ENCODE assay signal across 8 cellular contexts in the genomic region with DNA sequence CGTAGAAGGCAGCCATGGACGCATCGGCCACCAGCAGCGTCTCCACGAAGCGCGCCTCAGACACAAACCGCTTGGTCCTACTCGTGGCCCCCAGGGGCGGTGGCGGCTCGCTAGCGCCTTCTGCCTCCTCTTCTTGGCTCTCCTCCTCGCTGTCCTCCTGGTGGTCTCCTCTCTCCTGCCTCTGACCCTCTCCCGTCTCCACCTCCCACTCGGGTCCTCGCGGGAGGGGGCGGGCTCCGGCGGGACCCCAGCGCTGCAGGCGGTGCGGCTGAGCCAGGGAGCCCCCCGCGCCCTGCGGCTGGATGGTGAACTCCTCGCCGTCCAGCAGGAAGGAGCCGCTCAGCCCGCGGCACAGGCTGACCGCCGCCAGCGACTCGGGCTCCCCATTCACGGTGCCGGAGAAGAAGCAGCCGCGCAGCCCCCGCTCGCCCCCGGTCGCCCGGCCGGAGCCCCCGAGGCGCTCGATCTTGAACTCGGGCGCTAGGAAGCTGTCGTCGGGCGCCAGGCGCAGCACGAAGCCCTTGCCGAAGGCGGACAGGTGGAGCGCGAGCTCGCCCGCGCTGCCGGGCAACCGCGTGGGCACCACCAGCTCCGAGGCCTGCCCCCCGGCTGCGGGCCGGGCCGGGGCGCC. TPM values are rescaled to one million over a fixed set of nuclear protein-coding genes. Genes with fewer than 3 reads are reported as not detected.
DNase-seq lines count a peak whose midpoint lies in the region; ATAC-seq and TF ChIP-seq lines count a peak whose summit lies in the region.

No MANE protein-coding gene starts in this region.

- H2AK5ac ChIP-seq in mesenchymal stem cell (ENCODE audit: low read length, severe bottlenecking), result no peak overlapping the region

- H3K23ac ChIP-seq in mesenchymal stem cell (ENCODE audit: low read length in 2 of 2), result peak overlapping the region in 1 of 2 experiments; percentile 78

- no peak overlapping the region for H2BK120ac ChIP-seq in mesenchymal stem cell (ENCODE audit: low read depth, low read length)

- H2BK12ac ChIP-seq in mesenchymal stem cell (ENCODE audit: low read length in 2 of 2), result peak overlapping the region in 1 of 2 experiments; percentile 34

- H3K9me3 ChIP-seq in mesenchymal stem cell (ENCODE audit: control insufficient read depth, low read length) (no peaks in the 10 kb centered on the region), upper lobe of right lung (no peaks in the 10 kb centered on the region), T-helper 17 cell (ENCODE audit: control insufficient read depth, low read length, poor library complexity, severe bottlenecking) (no peaks in the 10 kb centered on the region)

- DNase-seq in activated T-cell treated with anti-CD3 and anti-CD28 coated beads, Interleukin-2, amount 50 U/mL, for 4 hours, result no peak
- no peak for DNase-seq in activated T-cell treated with anti-CD3 and anti-CD28 coated beads, Interleukin-2, amount 50 U/mL, for 1 hour
- no peak for DNase-seq in chondrocyte (ENCODE audit: low spot score)
- no peak for DNase-seq in mesenchymal stem cell
- no peak for DNase-seq in upper lobe of right lung
- no peak for DNase-seq in NCI-H1694 treated with DMSO at 0.1 percent for 48 hours (lab: John Stamatoyannopoulos, UW)
- no peak for DNase-seq in NCI-H510A (lab: John Stamatoyannopoulos, UW)
- DNase-seq in T-helper 17 cell, result no peak

- H3K9me3 Mint-ChIP-seq in activated T-cell treated with anti-CD3 and anti-CD28 coated beads, Interleukin-2, amount 50 U/mL, for 4 hours, result no peaks in the 10 kb centered on the region
- no peaks in the 10 kb centered on the region for H3K9me3 Mint-ChIP-seq in chondrocyte (ENCODE audit: low read depth)

- H3K4me3 ChIP-seq in mesenchymal stem cell (ENCODE audit: insufficient read depth in 1 of 2, low read depth in 1 of 2, low read length in 2 of 2), result peak overlapping the region; percentile 38 to 69
- peak overlapping the region; percentile 49 for H3K4me3 ChIP-seq in upper lobe of right lung

- H3K27me3 ChIP-seq in mesenchymal stem cell (ENCODE audit: control insufficient read depth in 1 of 2, insufficient read depth in 1 of 2, low read length in 2 of 2) (peaks cover 50 to 72% of the 10 kb centered on the region in 2 experiments), upper lobe of right lung (peaks cover 29% of the 10 kb centered on the region)

- H3K27ac Mint-ChIP-seq in chondrocyte (ENCODE audit: unreplicated experiment) (no peak overlapping the region), T-helper 17 cell (no peak overlapping the region)

- peak overlapping the region in 1 of 2 experiments; percentile 72 for H3K14ac ChIP-seq in mesenchymal stem cell (ENCODE audit: low read length in 2 of 2)

- no peaks in the 10 kb centered on the region for H3K36me3 Mint-ChIP-seq in activated T-cell treated with anti-CD3 and anti-CD28 coated beads, Interleukin-2, amount 50 U/mL, for 4 hours (ENCODE audit: insufficient read depth)
- peaks cover 2% of the 10 kb centered on the region for H3K36me3 Mint-ChIP-seq in chondrocyte (ENCODE audit: low read depth)
- H3K36me3 Mint-ChIP-seq in T-helper 17 cell (ENCODE audit: low read depth), result peaks cover 7% of the 10 kb centered on the region

- H3K4me2 ChIP-seq in mesenchymal stem cell (ENCODE audit: low read length, poor library complexity, severe bottlenecking), result peak overlapping the region; percentile 69

- H3K18ac ChIP-seq in mesenchymal stem cell (ENCODE audit: low read depth in 1 of 2, low read length in 2 of 2), result no peak overlapping the region

- H3K4me1 ChIP-seq in mesenchymal stem cell (ENCODE audit: control insufficient read depth, insufficient read depth, low read depth, low read length), result peaks cover 13% of the 10 kb centered on the region
- H3K4me1 ChIP-seq in upper lobe of right lung, result peaks cover 5% of the 10 kb centered on the region

- no peak overlapping the region for H2AFZ ChIP-seq in mesenchymal stem cell (ENCODE audit: low read depth, low read length)

- H3K36me3 ChIP-seq in mesenchymal stem cell (ENCODE audit: control insufficient read depth in 1 of 2, insufficient read depth in 2 of 2, low read depth in 1 of 2, low read length in 2 of 2) (no peaks in the 10 kb centered on the region), upper lobe of right lung (no peaks in the 10 kb centered on the region)

- H3K4ac ChIP-seq in mesenchymal stem cell (ENCODE audit: low read depth in 1 of 2, low read length in 2 of 2), result no peak overlapping the region

- TF ChIP-seq CTCF in chondrocyte (IDR thresholded peaks at IDR 0.05), result peak; percentile 65
- TF ChIP-seq CTCF in upper lobe of right lung (IDR thresholded peaks at IDR 0.05), result peak; percentile 4

- intact Hi-C loops in upper lobe of right lung (cut with DNase I), result loop anchor here (10.0 kb wide), 1 partner anchor 213 kb away; no protein-coding TSS in a partner anchor

- no peak overlapping the region for H2BK5ac ChIP-seq in mesenchymal stem cell (ENCODE audit: low read depth, low read length, poor library complexity, severe bottlenecking)

- no peaks in the 10 kb centered on the region for H3K79me1 ChIP-seq in mesenchymal stem cell (replicated peaks; ENCODE audit: low read length, poor library complexity, severe bottlenecking)

- WGBS in mesenchymal stem cell, result 1% methylated on average over 70 of the region's 72 CpGs

- peak; percentile 23 to 32 for ATAC-seq in activated T-cell treated with anti-CD3 and anti-CD28 coated beads, Interleukin-2, amount 50 U/mL, for 4 hours
- ATAC-seq in upper lobe of right lung, result peak; percentile 3
- ATAC-seq in T-helper 17 cell, result no peak

- H3K9ac ChIP-seq in mesenchymal stem cell (ENCODE audit: low read length), result peak overlapping the region; percentile 32

- H2BK15ac ChIP-seq in mesenchymal stem cell (ENCODE audit: low read depth, poor library complexity, severe bottlenecking), result no peak overlapping the region

- H3K27me3 Mint-ChIP-seq in activated T-cell treated with anti-CD3 and anti-CD28 coated beads, Interleukin-2, amount 50 U/mL, for 4 hours (ENCODE audit: low read depth), result peaks cover 62% of the 10 kb centered on the region
- H3K27me3 Mint-ChIP-seq in chondrocyte (ENCODE audit: low read depth) (peaks cover 64% of the 10 kb centered on the region), T-helper 17 cell (peaks cover 66% of the 10 kb centered on the region)

- H3K27ac ChIP-seq in mesenchymal stem cell (ENCODE audit: low read length, poor library complexity, severe bottlenecking) (no peak overlapping the region), upper lobe of right lung (peak overlapping the region; percentile 66)

- H3K4me1 Mint-ChIP-seq in activated T-cell treated with anti-CD3 and anti-CD28 coated beads, Interleukin-2, amount 50 U/mL, for 4 hours (ENCODE audit: low read depth), result peaks cover 14% of the 10 kb centered on the region
- H3K4me1 Mint-ChIP-seq in chondrocyte (ENCODE audit: low read depth) (peaks cover 19% of the 10 kb centered on the region), T-helper 17 cell (peaks cover 9% of the 10 kb centered on the region)

- H3K4me3 Mint-ChIP-seq in activated T-cell treated with anti-CD3 and anti-CD28 coated beads, Interleukin-2, amount 50 U/mL, for 4 hours, result no peak overlapping the region
- H3K4me3 Mint-ChIP-seq in chondrocyte (ENCODE audit: unreplicated experiment) (peak overlapping the region; percentile 58), T-helper 17 cell (no peak overlapping the region)

- no peak overlapping the region for H4K8ac ChIP-seq in mesenchymal stem cell (ENCODE audit: low read length)

- H4K91ac ChIP-seq in mesenchymal stem cell (ENCODE audit: low read length), result no peak overlapping the region

RNA-seq across cellular contexts. Expression of a gene that starts 0.7 kb away (rescaled TPM):
- total RNA-seq in activated T-cell treated with anti-CD3 and anti-CD28 coated beads, Interleukin-2, amount 50 U/mL, for 4 hours, result under 1 TPM in 1 of 3 donors, not detected in 2; 0.08 TPM
- 0.77 to 1.0 TPM (median 1.0 TPM) in 3 replicates for total RNA-seq in chondrocyte
- 1.3 TPM for polyA plus RNA-seq in mesenchymal stem cell (2013, experiment 1 of 2)
- polyA plus RNA-seq in mesenchymal stem cell (2013, experiment 2 of 2), result 1.2 TPM
- total RNA-seq in upper lobe of right lung, result 39.1 TPM
- not detected for total RNA-seq in T-helper 17 cell

RNA-seq across cellular contexts. Expression of a gene that starts 20.7 kb away (rescaled TPM):
- total RNA-seq in activated T-cell treated with anti-CD3 and anti-CD28 coated beads, Interleukin-2, amount 50 U/mL, for 4 hours, result not detected
- total RNA-seq in chondrocyte (16.8 to 140 TPM (median 136 TPM) in 3 replicates), upper lobe of right lung (8.2 TPM), T-helper 17 cell (not detected)
- polyA plus RNA-seq in mesenchymal stem cell (2013, experiment 1 of 2), result 0.50 TPM
- 0.45 TPM for polyA plus RNA-seq in mesenchymal stem cell (2013, experiment 2 of 2)

Comparison
In these comparisons a context has a peak if more than half of its experiments do, and no peak if none do; other contexts are left out.
1. RNA of a gene that starts 0.7 kb away (total RNA-seq): 39.1 TPM in upper lobe of right lung (single experiment); 0.77 to 1.0 TPM in chondrocyte, 0.08 TPM in activated T-cell treated with anti-CD3 and anti-CD28 coated beads, Interleukin-2, amount 50 U/mL, for 4 hours and not detected in T-helper 17 cell; every median in the first group is over 10 times any median in the second.